In the genomic region with DNA sequence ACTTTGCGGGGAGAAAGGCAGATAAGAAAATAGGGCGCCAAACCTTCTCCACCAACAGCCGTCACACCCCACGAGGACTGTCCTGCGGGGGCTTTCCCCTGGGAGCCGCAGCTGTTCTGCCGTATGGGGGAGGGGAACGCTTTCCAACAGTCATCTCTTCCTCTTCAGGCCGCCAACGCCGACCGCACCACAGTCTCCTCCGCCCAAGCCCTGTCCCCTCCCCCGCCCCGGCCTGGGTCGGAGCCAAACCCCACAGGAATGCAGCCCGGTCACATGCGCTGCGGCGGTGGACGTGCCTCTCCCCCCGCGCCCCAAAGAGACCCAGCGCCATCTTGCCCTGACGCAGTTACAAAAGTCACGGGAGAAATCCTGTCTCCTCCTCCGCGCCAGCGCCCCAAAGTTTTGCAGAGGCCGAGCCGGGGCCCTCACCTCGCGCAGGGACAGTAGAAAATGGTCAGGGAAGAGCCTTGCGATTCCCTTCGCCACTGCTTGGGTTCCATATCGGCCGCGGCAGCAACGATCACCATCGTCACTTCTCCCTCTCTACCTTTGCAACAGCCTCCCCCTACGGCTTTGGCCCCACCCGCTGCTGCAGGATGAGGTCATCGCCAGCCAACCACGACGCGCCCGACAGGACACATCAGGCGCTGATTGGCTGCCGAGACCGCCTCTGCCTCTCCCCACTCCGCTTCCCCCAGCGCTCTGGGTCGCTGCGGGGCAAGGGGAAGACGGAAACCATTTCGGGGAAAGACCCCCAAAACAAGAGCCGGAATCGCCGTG, we compare ENCODE assay signal across 8 cellular contexts. TPM values are rescaled to one million over a fixed set of nuclear protein-coding genes. Genes with fewer than 3 reads are reported as not detected.
DNase-seq lines count a peak whose midpoint lies in the region; ATAC-seq, FAIRE-seq and TF ChIP-seq lines count a peak whose summit lies in the region.

No MANE protein-coding gene starts in this region.

- ATAC-seq in GM21381 (IDR thresholded peaks at IDR 0.05; ENCODE audit: unreplicated experiment) = peak; percentile 73

- H2BK15ac ChIP-seq in mesendoderm (replicated peaks; ENCODE audit: low read depth) = no peak overlapping the region

- peak overlapping the region; percentile 88 for H3K18ac ChIP-seq in mesendoderm (ENCODE audit: low read length)

- H3K36me3 Mint-ChIP-seq in Caco-2 (ENCODE audit: insufficient read depth, unreplicated experiment) = peaks cover 77% of the 10 kb centered on the region

- POLR2A ChIA-PET in Caco-2 (lab: Charles Lee) = interaction anchor here (0.6 to 2.2 kb wide), 11 partner anchors 9 to 519 kb away, joined by 3 to 14 read pairs (median 4); a partner anchor contains a TSS

- FAIRE-seq in HTR-8/SVneo (lab: Jason Lieb, UNC) = peak; percentile 40

- H3K79me1 ChIP-seq in mesendoderm (ENCODE audit: low read length) = peaks cover 1% of the 10 kb centered on the region

- H3K27me3 ChIP-seq in Caco-2 (replicated peaks; ENCODE audit: control insufficient read depth, insufficient read depth, low read length) = no peaks in the 10 kb centered on the region
- H3K27me3 ChIP-seq in endocrine pancreas (ENCODE audit: control insufficient read depth, insufficient read depth, low read length) = no peaks in the 10 kb centered on the region
- no peaks in the 10 kb centered on the region for H3K27me3 ChIP-seq in mesendoderm (ENCODE audit: insufficient read depth, low read length, poor library complexity)

- CTCF ChIA-PET in Caco-2 (lab: Charles Lee) = interaction anchor here (0.9 to 2.2 kb wide), 3 partner anchors 20 to 31 kb away, joined by 3 to 15 read pairs (median 4); no protein-coding TSS in a partner anchor

- intact Hi-C loops in Caco-2 (cut with micrococcal nuclease; ENCODE audit: unreplicated experiment) = loop anchor here (1.0 kb wide), 1 partner anchor 28 kb away; no protein-coding TSS in a partner anchor

- peak overlapping the region; percentile 100 for H3K4me3 ChIP-seq in Caco-2 (ENCODE audit: low read depth, low read length)
- peak overlapping the region; percentile 99 for H3K4me3 ChIP-seq in endocrine pancreas (ENCODE audit: control insufficient read depth, insufficient read depth, low read length)
- H3K4me3 ChIP-seq in mesendoderm (ENCODE audit: low read length) = peak overlapping the region; percentile 93

- peak overlapping the region; percentile 99 for H3K23ac ChIP-seq in mesendoderm (ENCODE audit: low read length)

- no peak overlapping the region for H4K8ac ChIP-seq in mesendoderm (ENCODE audit: low read depth, low read length)

- H3K9ac ChIP-seq in endocrine pancreas (ENCODE audit: control insufficient read depth, insufficient read depth, low read length) (peak overlapping the region; percentile 93), mesendoderm (ENCODE audit: low read length) (peak overlapping the region; percentile 100)

- peak overlapping the region; percentile 17 for H4K5ac ChIP-seq in mesendoderm (ENCODE audit: low read length)

- peak overlapping the region; percentile 88 for H3K4me3 Mint-ChIP-seq in Caco-2 (ENCODE audit: unreplicated experiment)

- TF ChIP-seq CTCF in Caco-2 (IDR thresholded peaks at IDR 0.05; ENCODE audit: insufficient read depth in 1 of 2, low read depth in 1 of 2, low read length in 1 of 2, severe bottlenecking in 1 of 2, unreplicated experiment in 1 of 2) = no peak

- DNase-seq in Caco-2 (peak; percentile 99), HTR-8/SVneo (ENCODE audit: insufficient read length, low spot score) (peak; percentile 95), NOMO-1 treated with DMSO at 0.1 percent for 48 hours (lab: John Stamatoyannopoulos, UW; ENCODE audit: unreplicated experiment) (peak; percentile 79), mesendoderm (peak; percentile 99)
- DNase-seq in activated CD8-positive, alpha-beta memory T cell treated with anti-CD3 and anti-CD28 coated beads, Interleukin-2, amount 50 U/mL, for 1 hour (ENCODE audit: extremely low read depth) = peak; percentile 100
- DNase-seq in stimulated activated CD8-positive, alpha-beta memory T cell treated with anti-CD3 and anti-CD28 coated beads, Interleukin-12 subunit alpha, Interleukin-12 subunit beta, amount 100 ng/mL, for 4 hours (ENCODE audit: low read depth) = peak; percentile 100

- no peaks in the 10 kb centered on the region for H3K9me3 Mint-ChIP-seq in Caco-2 (ENCODE audit: unreplicated experiment)

- H2AK5ac ChIP-seq in mesendoderm (ENCODE audit: low read length) = no peak overlapping the region

- H2BK5ac ChIP-seq in mesendoderm (ENCODE audit: low read length) = peak overlapping the region; percentile 94

- H3K27ac ChIP-seq in mesendoderm (ENCODE audit: low read depth, low read length) = peak overlapping the region; percentile 93

- no CpG with 5 or more reads among the region's 59 CpGs for WGBS in mesendoderm (ENCODE audit: extremely low coverage, insufficient coverage, low lambda C conversion rate)

- H3K4ac ChIP-seq in mesendoderm (ENCODE audit: low read depth, low read length) = peak overlapping the region; percentile 98

- no TSS peak for BruUV-seq in Caco-2 (replicated peaks; lab: Mats Ljungman, UMichigan)

- H3K9me3 ChIP-seq in Caco-2 = no peaks in the 10 kb centered on the region
- H3K9me3 ChIP-seq in endocrine pancreas (ENCODE audit: control insufficient read depth, low read length) = no peaks in the 10 kb centered on the region

- peaks cover 25% of the 10 kb centered on the region for H3K4me1 Mint-ChIP-seq in Caco-2 (ENCODE audit: low read depth, unreplicated experiment)

- peak overlapping the region; percentile 100 for H3K27ac Mint-ChIP-seq in Caco-2 (ENCODE audit: unreplicated experiment)

- H3K4me1 ChIP-seq in Caco-2 = peaks cover 44% of the 10 kb centered on the region
- H3K4me1 ChIP-seq in endocrine pancreas (ENCODE audit: control insufficient read depth, insufficient read depth, low read length) = peaks cover 18% of the 10 kb centered on the region
- H3K4me1 ChIP-seq in mesendoderm (ENCODE audit: control insufficient read depth, low read depth, low read length) = peaks cover 2% of the 10 kb centered on the region

- H3K79me2 ChIP-seq in mesendoderm (ENCODE audit: control insufficient read depth, insufficient read depth, low read length) = peaks cover 77% of the 10 kb centered on the region

- H2BK120ac ChIP-seq in mesendoderm (ENCODE audit: low read depth, low read length) = no peak overlapping the region

- peak overlapping the region; percentile 11 for H3K4me2 ChIP-seq in mesendoderm (ENCODE audit: low read length)

- H3K56ac ChIP-seq in mesendoderm (ENCODE audit: low read length) = peak overlapping the region; percentile 100

- H3K36me3 ChIP-seq in Caco-2 (ENCODE audit: control insufficient read depth, insufficient read depth, low read length) (no peaks in the 10 kb centered on the region; the same call in 1 of the 2 replicates), endocrine pancreas (ENCODE audit: control insufficient read depth, insufficient read depth, low read length) (no peaks in the 10 kb centered on the region), mesendoderm (ENCODE audit: control insufficient read depth, insufficient read depth, low read length) (no peaks in the 10 kb centered on the region)

- H3K27me3 Mint-ChIP-seq in Caco-2 (ENCODE audit: insufficient read depth, unreplicated experiment) = no peaks in the 10 kb centered on the region

RNA-seq across cellular contexts. Expression of a gene that starts 1.3 kb away (rescaled TPM):
- total RNA-seq in Caco-2 (2022) = 61.4 and 63.1 TPM in 2 replicates
- 21.7 TPM for polyA plus RNA-seq in mesendoderm (2013, experiment 1 of 2)
- 21.7 TPM for polyA plus RNA-seq in mesendoderm (2013, experiment 2 of 2)

Comparison
In these comparisons a context has a peak if more than half of its experiments do, and no peak if none do; other contexts are left out.
1. Peak in every context shown above with its lines: DNase-seq, ATAC-seq, H3K4me3 ChIP-seq and H3K27ac ChIP-seq.